In the genomic region with DNA sequence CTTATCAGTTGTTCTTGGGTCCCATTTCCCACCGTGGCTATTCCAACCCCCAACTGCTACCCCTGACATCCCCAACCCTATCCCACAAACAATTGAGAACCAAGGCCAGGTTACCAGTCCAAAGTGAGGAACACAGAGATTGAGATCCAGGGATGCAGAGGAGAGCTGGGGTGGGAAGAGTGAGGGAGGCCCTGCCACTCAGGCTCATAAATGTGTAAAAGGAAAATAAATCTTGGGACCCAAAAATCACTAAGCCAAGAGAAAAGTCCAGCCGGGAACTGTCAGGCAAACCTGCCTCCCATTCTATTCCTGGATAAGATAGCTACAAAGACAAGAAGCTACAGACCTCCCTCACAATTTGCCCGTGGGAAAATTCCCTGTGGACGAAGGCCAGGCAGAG, we compare ENCODE assay signal across 23 cellular contexts.
"Had no signal": no experiment of that assay in that cellular context is flagged by ENCODE, and none has a peak within 500 bp of the region (broad histone marks: within the 10 kb centered on the region; RNA-seq: fewer than 3 reads in every experiment).

No MANE protein-coding gene starts in this region.

- H3K4me3 ChIP-seq: colonic mucosa, gastrocnemius medialis, hepatocyte, neural progenitor cell, testis, transverse colon had no signal

- H3K4me3 Mint-ChIP-seq: naive thymus-derived CD8-positive, alpha-beta T cell; neural progenitor cell; T-helper 2 cell treated with Interferon-gamma antibody and Interleukin-4, amounts not matched to agents 5 μg/mL and 100 μg/mL, for 36 hours had no signal

- H3K27me3 ChIP-seq: colonic mucosa, gastrocnemius medialis, hepatocyte, neural progenitor cell, testis, transverse colon had no signal

- H3K36me3 ChIP-seq: colonic mucosa, gastrocnemius medialis, neural progenitor cell, transverse colon had no signal

- H3K4me1 Mint-ChIP-seq: neural progenitor cell had no signal

- H3K36me3 Mint-ChIP-seq: naive thymus-derived CD8-positive, alpha-beta T cell; neural progenitor cell had no signal

- H2AFZ ChIP-seq: hepatocyte, neural progenitor cell had no signal

- H3K9me3 Mint-ChIP-seq: naive thymus-derived CD8-positive, alpha-beta T cell; neural progenitor cell; T-helper 2 cell treated with Interferon-gamma antibody and Interleukin-4, amounts not matched to agents 5 μg/mL and 100 μg/mL, for 36 hours had no signal

- H3K9me3 ChIP-seq: colonic mucosa, gastrocnemius medialis, testis, transverse colon had no signal

- H3K4me1 ChIP-seq: colonic mucosa, gastrocnemius medialis, neural progenitor cell had no signal

- H3K4me2 ChIP-seq: hepatocyte, neural progenitor cell had no signal

- H3K9ac ChIP-seq: neural progenitor cell had no signal

- DNase-seq: activated CD4-positive, alpha-beta T cell treated with anti-CD3 and anti-CD28 coated beads for 4 hours; activated CD4-positive, alpha-beta T cell treated with anti-CD3 and anti-CD28 coated beads, Interleukin-2, amount 50 U/mL, for 48 hours; activated CD8-positive, alpha-beta memory T cell treated with anti-CD3 and anti-CD28 coated beads for 24 hours; activated gamma-delta T cell treated with Interleukin-2 at 50 U/mL for 16 hours; activated naive CD4-positive, alpha-beta T cell treated with anti-CD3 and anti-CD28 coated beads, Interleukin-2, amount 50 U/mL, for 16 hours; amygdala; colonic mucosa; effector memory CD4-positive, alpha-beta T cell; erythroblast; gastrocnemius medialis; glutamatergic neuron; left cardiac atrium; mammary epithelial cell; naive thymus-derived CD8-positive, alpha-beta T cell; right cardiac atrium; stimulated activated naive CD4-positive, alpha-beta T cell; T-helper 1 cell; testis; transverse colon had no signal

- H3K27ac Mint-ChIP-seq: neural progenitor cell; T-helper 2 cell treated with Interferon-gamma antibody and Interleukin-4, amounts not matched to agents 5 μg/mL and 100 μg/mL, for 36 hours had no signal

- ATAC-seq: gastrocnemius medialis; left cardiac atrium; naive thymus-derived CD8-positive, alpha-beta T cell; right cardiac atrium had no signal

- H3K27ac ChIP-seq: colonic mucosa, gastrocnemius medialis, hepatocyte, neural progenitor cell, testis, transverse colon, VCaP had no signal
